ENCODE assay signal across 19 cellular contexts in the genomic region with DNA sequence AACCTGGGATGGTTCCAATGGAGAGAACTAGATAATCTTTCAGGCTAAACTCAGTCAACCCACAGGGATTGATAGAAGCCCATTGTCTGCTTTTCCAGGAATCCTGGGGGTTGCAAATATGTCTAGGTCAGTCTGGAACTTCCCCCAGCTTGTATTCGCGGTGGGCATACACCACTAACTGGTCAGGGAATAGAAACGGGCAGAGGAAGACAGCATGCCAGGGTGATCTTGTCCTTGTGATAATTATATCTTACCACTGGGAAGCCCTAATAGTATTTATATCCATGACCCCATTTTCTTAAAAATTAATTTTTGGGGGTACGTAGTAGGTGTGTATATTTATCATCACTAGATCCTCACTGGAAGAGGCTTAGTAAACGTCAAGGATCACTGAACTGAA.
"Had no signal": no experiment of that assay in that cellular context is flagged by ENCODE, and none has a peak within 500 bp of the region (broad histone marks: within the 10 kb centered on the region; RNA-seq: fewer than 3 reads in every experiment).

No MANE protein-coding gene starts in this region.

- H3K27ac ChIP-seq: dorsolateral prefrontal cortex, epithelial cell of prostate, foreskin keratinocyte, neutrophil, upper lobe of left lung had no signal

- H3K4me3 Mint-ChIP-seq: natural killer cell had no signal

- H3K9me3 Mint-ChIP-seq: activated naive CD4-positive, alpha-beta T cell treated with anti-CD3 and anti-CD28 coated beads, Interleukin-2, amount 50 U/mL, for 72 hours; natural killer cell had no signal

- H3K4me1 ChIP-seq: adrenal gland, foreskin keratinocyte had no signal

- H3K36me3 ChIP-seq: adrenal gland, left lung, neutrophil, pancreas, upper lobe of left lung had no signal

- H3K9me3 ChIP-seq: adrenal gland, left lung, neutrophil, pancreas, upper lobe of left lung had no signal

- H3K4me3 ChIP-seq: adrenal gland, dorsolateral prefrontal cortex, left lung, pancreas, upper lobe of left lung had no signal

- H3K27me3 ChIP-seq: adrenal gland, dorsolateral prefrontal cortex, foreskin keratinocyte, left lung, neutrophil, pancreas, upper lobe of left lung had no signal

- ATAC-seq: activated naive CD4-positive, alpha-beta T cell treated with anti-CD3 and anti-CD28 coated beads, Interleukin-2, amount 50 U/mL, for 72 hours; foreskin keratinocyte; natural killer cell; stimulated activated naive CD8-positive, alpha-beta T cell treated with anti-CD3 and anti-CD28 coated beads, Interleukin-15, Interleukin-2, amounts not matched to agents 100 U/mL and 50 U/mL, for 24 hours had no signal

- DNase-seq: activated CD4-positive, alpha-beta T cell treated with anti-CD3 and anti-CD28 coated beads, Interleukin-2, amount 50 U/mL, for 48 hours; activated CD4-positive, CD25-positive, alpha-beta regulatory T cell treated with anti-CD3 and anti-CD28 coated beads, Interleukin-2, amount 50 U/mL, for 72 hours; activated gamma-delta T cell; adrenal gland; dorsolateral prefrontal cortex; glutamatergic neuron; kidney; left lung; natural killer cell; pancreas; stimulated activated CD4-positive, alpha-beta T cell treated with anti-CD3 and anti-CD28 coated beads, Interleukin-2, amount 100 ng/mL, for 24 hours; stimulated activated naive CD8-positive, alpha-beta T cell treated with anti-CD3 and anti-CD28 coated beads, Interleukin-15, Interleukin-2, amounts not matched to agents 100 U/mL and 50 U/mL, for 24 hours; substantia nigra; T1000; upper lobe of left lung had no signal

- H3K36me3 Mint-ChIP-seq: natural killer cell had no signal

- H3K27ac Mint-ChIP-seq: activated naive CD4-positive, alpha-beta T cell treated with anti-CD3 and anti-CD28 coated beads, Interleukin-2, amount 50 U/mL, for 72 hours; natural killer cell had no signal
